Comparison of ENCODE assay signal across 23 cellular contexts in the genomic region with DNA sequence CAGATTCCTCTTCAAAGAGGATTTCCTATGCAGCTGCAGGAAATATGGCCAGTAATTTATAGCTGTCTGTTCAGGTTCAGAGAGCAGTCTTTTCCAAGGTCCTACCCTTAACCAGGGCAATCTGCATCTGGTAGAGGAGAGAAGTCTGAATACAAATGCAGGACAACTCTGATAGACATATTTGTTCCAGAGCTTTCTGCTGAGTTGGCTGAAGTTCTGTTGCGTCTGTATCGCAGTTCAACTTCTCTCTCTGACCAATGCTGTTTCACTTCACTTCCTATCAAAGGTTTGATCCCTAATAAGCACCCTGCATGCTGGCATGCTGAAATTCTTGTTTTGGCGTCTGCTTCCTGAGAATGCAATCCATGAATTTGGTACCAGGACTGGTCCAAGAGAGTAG. TPM values are rescaled to one million over a fixed set of nuclear protein-coding genes. Genes with fewer than 3 reads are reported as not detected.
DNase-seq lines count a peak whose midpoint lies in the region; ATAC-seq, FAIRE-seq and TF ChIP-seq lines count a peak whose summit lies in the region.
"Had no signal": no experiment of that assay in that cellular context is flagged by ENCODE, and none has a peak within 500 bp of the region (broad histone marks: within the 10 kb centered on the region; RNA-seq: fewer than 3 reads in every experiment).

No MANE protein-coding gene starts in this region.

- 3% methylated on average over 3 of the region's 3 CpGs for WGBS in HepG2 (ENCODE audit: low lambda C conversion rate)
- WGBS in right lobe of liver (ENCODE audit: insufficient coverage, low coverage, low lambda C conversion rate, missing lambda C conversion rate): 88% methylated on average over 3 of the region's 3 CpGs

- TF ChIP-seq EP300 in HepG2 (IDR thresholded peaks at IDR 0.05; ENCODE audit: low read depth in 2 of 2, low read length in 2 of 2): no peak
- no peak for TF ChIP-seq EP300 in HepG2 (CRISPR knock-in tag; IDR thresholded peaks at IDR 0.05; ENCODE audit: borderline replicate concordance)

- DNase-seq in HepG2 (ENCODE audit: low spot score): no peak
- no peak for DNase-seq in right lobe of liver
- DNase-seq in left kidney (ENCODE audit: low read depth, low spot score): peak; percentile 56
- no peak for DNase-seq in NCI-H524 treated with DMSO at 0.1 percent for 48 hours (lab: John Stamatoyannopoulos, UW)
- no peak for DNase-seq in SK-N-DZ (ENCODE audit: low spot score)
- no peak for DNase-seq in activated CD4-positive, alpha-beta T cell treated with anti-CD3 and anti-CD28 coated beads for 1 hour
- DNase-seq: ACHN; AML-193; BE2C; Caco-2; CD4-positive, CD25-positive, alpha-beta regulatory T cell; CD8-positive, alpha-beta T cell; DMS153; DND-41; GOT3; H7; HCEC 1CT had no signal

- no TSS peak for BruUV-seq in HepG2 (replicated peaks; lab: Mats Ljungman, UMichigan)

- no peaks in the 10 kb centered on the region for H3K4me1 ChIP-seq in HepG2 (ENCODE audit: insufficient read depth, low read length)
- no peaks in the 10 kb centered on the region for H3K4me1 ChIP-seq in right lobe of liver
- peaks cover 15% of the 10 kb centered on the region for H3K4me1 ChIP-seq in Loucy (ENCODE audit: insufficient read depth, low read length, poor library complexity, severe bottlenecking)
- H3K4me1 ChIP-seq: Caco-2 had no signal

- no peak overlapping the region for H3K4me3 ChIP-seq in HepG2 (replicated peaks in 1 of 3; ENCODE audit: insufficient read depth in 1 of 3, low read depth in 2 of 3, low read length in 3 of 3)
- H3K4me3 ChIP-seq in right lobe of liver: no peak overlapping the region
- H3K4me3 ChIP-seq in Loucy (ENCODE audit: low read length, poor library complexity, severe bottlenecking): no peak overlapping the region

- no peaks in the 10 kb centered on the region for H3K79me2 ChIP-seq in HepG2 (ENCODE audit: insufficient read depth, low read length)
- no peaks in the 10 kb centered on the region for H3K79me2 ChIP-seq in Loucy (ENCODE audit: insufficient read depth, low read length)

- in situ Hi-C loops in HepG2 (cut with HindIII; ENCODE audit: extremely low pct_ligation_motif_present, low pct_unique_long_range_greater_than_20kb): no loop called here

- no peak for FAIRE-seq in HepG2 (lab: Jason Lieb, UNC)
- FAIRE-seq: A204.1, G401.6, GM12892 had no signal

- intact Hi-C loops in HepG2 (cut with micrococcal nuclease; ENCODE audit: unreplicated experiment) (no loop called here), right lobe of liver (cut with DNase I) (no loop called here)

- POLR2A ChIA-PET in HepG2 (lab: Yijun Ruan, JAX): no interaction called here

- H3K9ac ChIP-seq in HepG2 (ENCODE audit: insufficient read depth, low read depth, low read length) (no peak overlapping the region), Loucy (ENCODE audit: low read depth, low read length, poor library complexity, severe bottlenecking) (no peak overlapping the region)

- ATAC-seq in HepG2 (no peak), right lobe of liver (no peak)
- ATAC-seq: CD8-positive, alpha-beta T cell had no signal

- H3K27ac ChIP-seq in HepG2 (ENCODE audit: extremely low read length, insufficient read depth, low read length) (no peak overlapping the region), right lobe of liver (no peak overlapping the region)
- H3K27ac ChIP-seq: 22Rv1, C4-2B had no signal

- no peak overlapping the region for H3K4me2 ChIP-seq in HepG2 (ENCODE audit: low read depth, low read length)
- H3K4me2 ChIP-seq in Loucy (ENCODE audit: low read depth, low read length, poor library complexity, severe bottlenecking): peak overlapping the region; percentile 17

- H3K9me3 ChIP-seq in HepG2 (ENCODE audit: low read length): no peaks in the 10 kb centered on the region
- H3K9me3 ChIP-seq in right lobe of liver: no peaks in the 10 kb centered on the region
- H3K9me3 ChIP-seq in Loucy (ENCODE audit: insufficient read depth, low read depth, low read length): no peaks in the 10 kb centered on the region
- H3K9me3 ChIP-seq: BE2C, Caco-2 had no signal

- no peaks in the 10 kb centered on the region for H3K9me2 ChIP-seq in Loucy (replicated peaks; ENCODE audit: low read depth, low read length)

- TF ChIP-seq POLR2A in HepG2 (IDR thresholded peaks at IDR 0.05; ENCODE audit: insufficient read depth in 1 of 2, low read depth in 2 of 2, low read length in 2 of 2): no peak
- no peak for TF ChIP-seq POLR2A in right lobe of liver (IDR thresholded peaks at IDR 0.05)

- H4K20me1 ChIP-seq in HepG2 (ENCODE audit: insufficient read depth, low read length) (no peaks in the 10 kb centered on the region), Loucy (ENCODE audit: insufficient read depth, low read length, poor library complexity, severe bottlenecking) (no peaks in the 10 kb centered on the region)

- TF ChIP-seq RAD21 in HepG2 (CRISPR knock-in tag; IDR thresholded peaks at IDR 0.05): no peak

- H3K27me3 ChIP-seq in HepG2 (ENCODE audit: control insufficient read depth in 1 of 2, insufficient read depth in 2 of 2, low read length in 2 of 2) (0 out of 5 replicates have a peak, but pooled peaks cover 0 to 3% of the 10 kb centered on the region in 2 experiments), right lobe of liver (no peaks in the 10 kb centered on the region), Loucy (ENCODE audit: insufficient read depth, low read length, poor library complexity, severe bottlenecking) (no peaks in the 10 kb centered on the region)
- H3K27me3 ChIP-seq: BE2C had no signal

- CTCF ChIA-PET in HepG2 (lab: Yijun Ruan, JAX; ENCODE audit: low intra/inter-chr PET ratio, low total read pairs): no interaction called here

- H3F3A ChIP-seq in Loucy (ENCODE audit: low read depth): no peaks in the 10 kb centered on the region

- H3K36me3 ChIP-seq in HepG2 (replicated peaks in 1 of 2; ENCODE audit: control insufficient read depth in 1 of 2, insufficient read depth in 2 of 2, low read length in 2 of 2) (no peaks in the 10 kb centered on the region), right lobe of liver (no peaks in the 10 kb centered on the region), Loucy (ENCODE audit: insufficient read depth, low read length) (no peaks in the 10 kb centered on the region)
- H3K36me3 ChIP-seq: BE2C had no signal

- H2AFZ ChIP-seq in HepG2 (ENCODE audit: low read length) (no peak overlapping the region), Loucy (ENCODE audit: low read length) (no peak overlapping the region)

- TF ChIP-seq CTCF in HepG2 (CRISPR knock-in tag; IDR thresholded peaks at IDR 0.05) (no peak), right lobe of liver (IDR thresholded peaks at IDR 0.05) (no peak), Loucy (conservative IDR thresholded peaks at IDR 0.05; ENCODE audit: low read length) (no peak)

TF ChIP-seq in HepG2, 621 proteins besides CTCF, POLR2A, EP300 and RAD21:
- TF ChIP-seq AGO1 (IDR thresholded peaks at IDR 0.05; ENCODE audit: low read depth, low read length, poor library complexity, severe bottlenecking) (no peak), ZBTB20 (CRISPR knock-in tag; IDR thresholded peaks at IDR 0.05; ENCODE audit: borderline replicate concordance, low read depth) (no peak), MAFK (conservative IDR thresholded peaks at IDR 0.05 in 1 of 2, IDR thresholded peaks at IDR 0.05 in 1 of 2; ENCODE audit: low read length in 2 of 2) (peak; percentile 33 to 62; a peak in 3 of 4 replicates), MIER2 (CRISPR knock-in tag; IDR thresholded peaks at IDR 0.05) (no peak), HMGA1 (CRISPR knock-in tag; conservative IDR thresholded peaks at IDR 0.05) (no peak), MAFF (IDR thresholded peaks at IDR 0.05; ENCODE audit: low read depth, low read length) (peak; percentile 45; the same call in 1 of the 2 replicates), ZFP41 (CRISPR knock-in tag; IDR thresholded peaks at IDR 0.05; ENCODE audit: borderline replicate concordance) (no peak), MYC (CRISPR knock-in tag; IDR thresholded peaks at IDR 0.05; ENCODE audit: borderline replicate concordance) (no peak)
TF ChIP-seq in HepG2: peak in this region for 2.

RNA-seq across cellular contexts. Expression of gene CCDC91, which starts 14.0 kb away (rescaled TPM):
- total RNA-seq in HepG2 (2016; rRNA removed; fragmentation: Illumina TruSeq; extraction: Trizol) (15.8 and 20.6 TPM in 2 replicates), right lobe of liver (10 to 100 TPM; 10.0 to 21.5 (median 13.9) TPM)
- 88.7 and 93.9 TPM in 2 replicates for total RNA-seq in HepG2 (2016; cell fraction: cytosol; rRNA removed; fragmentation: Illumina TruSeq; extraction: Trizol; ENCODE audit: low read depth)
- total RNA-seq in HepG2 (2016; cell fraction: insoluble cytoplasmic fraction; rRNA removed; fragmentation: Illumina TruSeq; extraction: Trizol): 14.9 and 18.0 TPM in 2 replicates
- total RNA-seq in HepG2 (2016; cell fraction: membrane; rRNA removed; fragmentation: Illumina TruSeq; extraction: Trizol): 25.9 and 27.4 TPM in 2 replicates
- total RNA-seq in HepG2 (2016; cell fraction: nucleus; rRNA removed; fragmentation: Illumina TruSeq; extraction: Trizol): 19.4 and 19.8 TPM in 2 replicates
- polyA plus RNA-seq in HepG2 (2011; rRNA removed): 7.7 and 9.8 TPM in 2 replicates
- 5.3 and 9.0 TPM in 2 replicates for polyA plus RNA-seq in HepG2 (2011; cell fraction: cytosol; rRNA removed)
- polyA plus RNA-seq in HepG2 (2011; cell fraction: nucleus; rRNA removed): 5.2 and 5.9 TPM in 2 replicates
- polyA plus RNA-seq in HepG2 (2012): 9.2 and 10.4 TPM in 2 replicates
- polyA plus RNA-seq in HepG2 (2016; cell fraction: cytosol; fragmentation: Illumina TruSeq; extraction: Trizol; ENCODE audit: low read depth): 1.3 and 1.9 TPM in 2 replicates
- 16.6 and 16.9 TPM in 2 replicates for polyA plus RNA-seq in HepG2 (2016; cell fraction: insoluble cytoplasmic fraction; fragmentation: Illumina TruSeq; extraction: Trizol; ENCODE audit: low read depth)
- polyA plus RNA-seq in HepG2 (2016; cell fraction: membrane; fragmentation: Illumina TruSeq; extraction: Trizol; ENCODE audit: low read depth): 3.4 TPM in 2 replicates
- 7.0 and 7.9 TPM in 2 replicates for polyA plus RNA-seq in HepG2 (2016; cell fraction: nucleus; fragmentation: Illumina TruSeq; extraction: Trizol; ENCODE audit: insufficient read depth, low read depth)
- 17.8 and 41.4 TPM in 2 replicates for polyA minus RNA-seq in HepG2 (2011; rRNA and poly(A)+ RNA removed; ENCODE audit: low replicate concordance)
- 12.6 and 19.2 TPM in 2 replicates for polyA minus RNA-seq in HepG2 (2011; cell fraction: cytosol; rRNA and poly(A)+ RNA removed)
- polyA minus RNA-seq in HepG2 (2011; cell fraction: nucleus; rRNA and poly(A)+ RNA removed): 50.2 and 62.0 TPM in 2 replicates
- 22.9 and 34.4 TPM in 2 replicates for polyA plus RNA-seq in SK-N-DZ (2014; cell fraction: cytosol; rRNA removed)
- 12.5 and 15.6 TPM in 2 replicates for polyA plus RNA-seq in SK-N-DZ (2014; cell fraction: nucleus; rRNA removed)
